ENCODE assay signal across 33 cellular contexts in the genomic region with DNA sequence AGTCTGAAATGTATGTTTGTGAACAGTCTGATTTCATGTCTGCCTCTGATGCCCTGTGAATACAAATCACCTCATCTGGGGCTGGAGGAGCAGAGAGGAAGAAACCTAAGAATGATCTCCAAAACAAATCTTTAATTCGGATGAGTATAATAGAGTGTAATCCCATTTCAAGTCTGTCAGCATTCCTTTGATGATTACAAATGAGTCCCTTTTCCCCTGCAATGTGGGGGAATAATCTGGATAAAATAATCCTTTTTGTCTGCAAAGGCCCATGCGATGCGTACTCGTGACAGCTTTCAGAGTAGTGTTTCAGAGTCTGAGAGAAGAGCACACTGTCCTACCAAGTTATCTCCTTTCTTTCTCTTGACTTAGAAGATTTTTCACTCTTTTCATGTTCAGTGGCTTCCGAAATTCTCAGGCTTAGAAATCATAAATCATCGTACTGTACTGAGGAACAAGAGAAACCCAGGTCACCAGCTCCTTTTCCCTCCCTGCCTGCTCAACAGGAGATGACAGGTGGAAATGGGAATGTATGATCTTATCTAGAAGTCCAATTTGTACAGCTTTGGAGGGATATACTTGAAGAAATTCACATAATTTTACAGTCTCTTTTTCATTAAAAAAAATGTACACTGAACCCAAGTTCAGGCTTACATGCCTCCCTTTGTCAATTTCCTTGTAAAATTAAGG. TPM values are rescaled to one million over a fixed set of nuclear protein-coding genes. Genes with fewer than 3 reads are reported as not detected.
DNase-seq lines count a peak whose midpoint lies in the region; ATAC-seq, FAIRE-seq and TF ChIP-seq lines count a peak whose summit lies in the region.
"Had no signal": no experiment of that assay in that cellular context is flagged by ENCODE, and none has a peak within 500 bp of the region (broad histone marks: within the 10 kb centered on the region; RNA-seq: fewer than 3 reads in every experiment).

No MANE protein-coding gene starts in this region.

- H3K4me1 ChIP-seq in A549 = peaks cover 61% of the 10 kb centered on the region
- peaks cover 44% of the 10 kb centered on the region for H3K4me1 ChIP-seq in keratinocyte (ENCODE audit: control insufficient read depth, extremely low read depth, insufficient read depth, low read length)

- POLR2A ChIA-PET in A549 (lab: Yijun Ruan, JAX) = interaction anchor here (2.0 kb wide), 1 partner anchor 39 kb away, joined by 8 read pairs; no protein-coding TSS in a partner anchor

- H3K4me2 ChIP-seq in A549 (peak overlapping the region; percentile 39; the same call in 1 of the 3 replicates), keratinocyte (ENCODE audit: control insufficient read depth, extremely low read depth, insufficient read depth, low read depth, low read length) (peak overlapping the region; percentile 39)
- H3K4me2 ChIP-seq: GM23338 had no signal

- dilution Hi-C loops in keratinocyte (cut with MboI; ENCODE audit: extremely low pct_ligation_motif_present, low sequenced_read_pairs) = no loop called here

- H3K9me3 ChIP-seq in A549 = 0 out of 3 replicates have a peak, but pooled peaks cover 13% of the 10 kb centered on the region
- no peaks in the 10 kb centered on the region for H3K9me3 ChIP-seq in keratinocyte (ENCODE audit: control insufficient read depth, low read depth, low read length)
- H3K9me3 ChIP-seq: thoracic aorta had no signal

- 84% methylated on average over 6 of the region's 6 CpGs for WGBS in A549 (ENCODE audit: missing lambda C conversion rate)

- peak overlapping the region; percentile 54 for H3K27ac Mint-ChIP-seq in activated T-helper 17 cell treated with anti-CD3 and anti-CD28 coated beads, Interleukin-2, amount 50 U/mL, for 72 hours
- H3K27ac Mint-ChIP-seq: activated B cell treated with CpG ODN at 0.5 μM for 24 hours; activated naive CD8-positive, alpha-beta T cell treated with anti-CD3 and anti-CD28 coated beads, Interleukin-2, amount 10 ng/mL, durations not matched to agents 7 days and 5 days; activated T-cell treated with anti-CD3 and anti-CD28 coated beads, Interleukin-2, amount 50 U/mL, for 24 hours; CD4-positive, alpha-beta T cell; GM23338; natural killer cell; stimulated activated naive CD8-positive, alpha-beta T cell treated with anti-CD3 and anti-CD28 coated beads, Interleukin-15, Interleukin-2, amounts not matched to agents 100 ng/mL and 50 ng/mL, for 24 hours; T-cell had no signal

- CTCF ChIA-PET in A549 (lab: Yijun Ruan, JAX) = interaction anchor here (1.1 to 1.2 kb wide), 2 partner anchors 9 to 34 kb away, joined by 3 to 5 read pairs; no protein-coding TSS in a partner anchor

- FAIRE-seq in A549 (lab: Jason Lieb, UNC) = no peak
- FAIRE-seq in keratinocyte (lab: Jason Lieb, UNC) = no peak
- FAIRE-seq: RCC 7860, small intestine had no signal

- ATAC-seq in A549 (no peak), HG03342 (IDR thresholded peaks at IDR 0.05; ENCODE audit: unreplicated experiment) (no peak)
- ATAC-seq in activated T-helper 17 cell treated with anti-CD3 and anti-CD28 coated beads, Interleukin-2, amount 50 U/mL, for 72 hours (replicated peaks) = no peak
- ATAC-seq: GM23338, natural killer cell, T-cell had no signal

- H3K27ac ChIP-seq in A549 (peak overlapping the region; percentile 36 to 83; a peak in 4 of 6 replicates), keratinocyte (ENCODE audit: control insufficient read depth, insufficient read depth, low read length) (peak overlapping the region; percentile 11)
- H3K27ac ChIP-seq: ascending aorta, esophagus muscularis mucosa, foreskin keratinocyte, SJCRH30, thoracic aorta had no signal

- no peak for TF ChIP-seq EP300 in A549 (IDR thresholded peaks at IDR 0.05)

- H3K4me1 Mint-ChIP-seq in activated T-helper 17 cell treated with anti-CD3 and anti-CD28 coated beads, Interleukin-2, amount 50 U/mL, for 72 hours = peaks cover 12% of the 10 kb centered on the region
- H3K4me1 Mint-ChIP-seq: activated B cell treated with CpG ODN at 0.5 μM for 24 hours; activated naive CD8-positive, alpha-beta T cell treated with anti-CD3 and anti-CD28 coated beads, Interleukin-2, amount 10 ng/mL, durations not matched to agents 7 days and 5 days had no signal

- H4K20me1 ChIP-seq in keratinocyte (ENCODE audit: control insufficient read depth, extremely low read depth, insufficient read depth, low read length) = no peaks in the 10 kb centered on the region

- H3K36me3 Mint-ChIP-seq in activated T-helper 17 cell treated with anti-CD3 and anti-CD28 coated beads, Interleukin-2, amount 50 U/mL, for 72 hours (ENCODE audit: low read depth) = peaks cover 6% of the 10 kb centered on the region
- H3K36me3 Mint-ChIP-seq: natural killer cell had no signal

- H3K9me3 Mint-ChIP-seq in activated T-helper 17 cell treated with anti-CD3 and anti-CD28 coated beads, Interleukin-2, amount 50 U/mL, for 72 hours = no peaks in the 10 kb centered on the region
- H3K9me3 Mint-ChIP-seq: activated T-cell treated with anti-CD3 and anti-CD28 coated beads, Interleukin-2, amount 50 U/mL, for 24 hours; CD4-positive, alpha-beta T cell; stimulated activated naive CD8-positive, alpha-beta T cell treated with anti-CD3 and anti-CD28 coated beads, Interleukin-15, Interleukin-2, amounts not matched to agents 100 ng/mL and 50 ng/mL, for 24 hours had no signal

- H3K27me3 Mint-ChIP-seq in activated T-helper 17 cell treated with anti-CD3 and anti-CD28 coated beads, Interleukin-2, amount 50 U/mL, for 72 hours = no peaks in the 10 kb centered on the region
- H3K27me3 Mint-ChIP-seq: activated naive CD8-positive, alpha-beta T cell treated with anti-CD3 and anti-CD28 coated beads, Interleukin-2, amount 10 ng/mL, durations not matched to agents 7 days and 5 days; activated T-cell treated with anti-CD3 and anti-CD28 coated beads, Interleukin-2, amount 50 U/mL, for 24 hours; CD4-positive, alpha-beta T cell; central memory CD8-positive, alpha-beta T cell; stimulated activated naive CD8-positive, alpha-beta T cell treated with anti-CD3 and anti-CD28 coated beads, Interleukin-15, Interleukin-2, amounts not matched to agents 100 ng/mL and 50 ng/mL, for 24 hours; T-cell had no signal

- H3K4me3 ChIP-seq in A549 (no peak overlapping the region), keratinocyte (ENCODE audit: control insufficient read depth in 2 of 3, extremely low read depth in 1 of 3, insufficient read depth in 2 of 3, low read depth in 1 of 3, low read length in 3 of 3) (no peak overlapping the region)
- H3K4me3 ChIP-seq: ascending aorta, esophagus muscularis mucosa, GM23338, SJCRH30, thoracic aorta had no signal

- H3K9ac ChIP-seq in keratinocyte (ENCODE audit: control insufficient read depth, extremely low read depth, insufficient read depth, low read length) = no peak overlapping the region

- TF ChIP-seq CTCF in A549 (IDR thresholded peaks at IDR 0.05) (no peak), keratinocyte (optimal IDR thresholded peaks at IDR 0.05 in 1 of 3, IDR thresholded peaks at IDR 0.05 in 1 of 3, conservative IDR thresholded peaks at IDR 0.05 in 1 of 3; ENCODE audit: extremely low read depth in 1 of 3, insufficient read depth in 2 of 3, low read length in 3 of 3) (no peak)

- H3K27me3 ChIP-seq in keratinocyte (ENCODE audit: control insufficient read depth, extremely low read depth, insufficient read depth, low read length) = no peaks in the 10 kb centered on the region
- H3K27me3 ChIP-seq: ascending aorta, esophagus muscularis mucosa, foreskin keratinocyte, SJCRH30 had no signal

- no peak overlapping the region for H3K4me3 Mint-ChIP-seq in activated T-helper 17 cell treated with anti-CD3 and anti-CD28 coated beads, Interleukin-2, amount 50 U/mL, for 72 hours
- H3K4me3 Mint-ChIP-seq: activated B cell treated with CpG ODN at 0.5 μM for 24 hours; activated naive CD8-positive, alpha-beta T cell treated with anti-CD3 and anti-CD28 coated beads, Interleukin-2, amount 10 ng/mL, durations not matched to agents 7 days and 5 days; activated T-cell treated with anti-CD3 and anti-CD28 coated beads, Interleukin-2, amount 50 U/mL, for 24 hours; CD4-positive, alpha-beta T cell; central memory CD8-positive, alpha-beta T cell; GM23338; natural killer cell; stimulated activated naive CD8-positive, alpha-beta T cell treated with anti-CD3 and anti-CD28 coated beads, Interleukin-15, Interleukin-2, amounts not matched to agents 100 ng/mL and 50 ng/mL, for 24 hours; T-cell had no signal

- peaks cover 15% of the 10 kb centered on the region for H3K79me2 ChIP-seq in keratinocyte (ENCODE audit: control insufficient read depth, insufficient read depth, low read length)

- peaks cover 0 to 3% of the 10 kb centered on the region in 2 experiments for H3K36me3 ChIP-seq in keratinocyte (ENCODE audit: control insufficient read depth in 2 of 2, extremely low read depth in 1 of 2, insufficient read depth in 2 of 2, low read length in 2 of 2)
- H3K36me3 ChIP-seq: SJCRH30, thoracic aorta had no signal

- no peak for TF ChIP-seq RAD21 in A549 (conservative IDR thresholded peaks at IDR 0.05 in 1 of 2, IDR thresholded peaks at IDR 0.05 in 1 of 2)

- TF ChIP-seq POLR2A in A549 (IDR thresholded peaks at IDR 0.05; ENCODE audit: low read length) = no peak

- peaks cover 3% of the 10 kb centered on the region for H3K9me1 ChIP-seq in keratinocyte (ENCODE audit: control insufficient read depth, extremely low read depth, insufficient read depth, low read length)

- H2AFZ ChIP-seq in keratinocyte (ENCODE audit: control insufficient read depth, low read length) = no peak overlapping the region
- H2AFZ ChIP-seq: GM23338 had no signal

- no peak for DNase-seq in A549 (ENCODE audit: low read depth in 1 of 2, low spot score in 1 of 2)
- peak; percentile 19 for DNase-seq in NCI-H226
- DNase-seq in keratinocyte (ENCODE audit: low read depth, low spot score) = no peak
- no peak for DNase-seq in central memory CD4-positive, alpha-beta T cell
- no peak for DNase-seq in EL
- no peak for DNase-seq in NCI-H1694 treated with DMSO at 0.1 percent for 48 hours (lab: John Stamatoyannopoulos, UW)
- DNase-seq: 8988T; activated B cell treated with CpG ODN at 0.5 μM for 24 hours; activated CD4-positive, alpha-beta T cell treated with anti-CD3 and anti-CD28 coated beads, Interleukin-2, amount 50 U/mL, for 1 hour; activated gamma-delta T cell treated with Interleukin-2 at 50 U/mL for 16 hours; activated naive CD8-positive, alpha-beta T cell treated with anti-CD3 and anti-CD28 coated beads, Interleukin-2, amount 10 ng/mL, durations not matched to agents 7 days and 5 days; activated T-cell treated with anti-CD3 and anti-CD28 coated beads, Interleukin-2, amount 50 U/mL, for 24 hours; CD4-positive, alpha-beta T cell; DND-41; kidney glomerular epithelial cell; natural killer cell; NCI-H1105 treated with DMSO at 0.1 percent for 48 hours; NCI-H2029; NCI-H526 treated with DMSO at 0.1 percent for 48 hours; occipital lobe; SJCRH30; small intestine; T-cell had no signal

RNA-seq across cellular contexts. Expression of gene EVA1C, which starts 11.5 kb away (rescaled TPM):
- 41.1 and 45.5 TPM in 2 replicates for polyA plus RNA-seq in A549 (2011; rRNA removed)
- 14.5 and 15.7 TPM in 2 replicates for polyA plus RNA-seq in A549 (2012; cell fraction: cytosol; rRNA removed)
- polyA plus RNA-seq in A549 (2012; cell fraction: nucleus; rRNA removed) = 13.0 and 15.6 TPM in 2 replicates
- polyA plus RNA-seq in A549 (2017; fragmentation: RNase III; extraction: RNeasy Plus Mini Kit Qiagen cat#74134 plus additional on column Dnase treatment) = 42.3 to 50.4 TPM (median 48.0 TPM) in 3 replicates
- 22.8 and 29.4 TPM in 2 replicates for polyA minus RNA-seq in A549 (2011; rRNA and poly(A)+ RNA removed)
- 10 to 100 TPM in 1 of 2 donors, 1 to 10 TPM in 1; 10.0 to 13.1 TPM for total RNA-seq in activated T-helper 17 cell treated with anti-CD3 and anti-CD28 coated beads, Interleukin-2, amount 50 U/mL, for 72 hours
- 6.1 to 15.3 TPM (median 10.8 TPM) in 3 replicates for polyA plus RNA-seq in keratinocyte
- polyA plus RNA-seq in keratinocyte (2011; ENCODE audit: low read depth) = 7.1 TPM
- 7.3 and 14.3 TPM in 2 replicates for polyA plus RNA-seq in keratinocyte (2011; cell fraction: cytosol; rRNA removed)
- 6.8 TPM in 2 replicates for polyA plus RNA-seq in keratinocyte (2011; cell fraction: nucleus; rRNA removed)
- polyA plus RNA-seq in keratinocyte (2012; ENCODE audit: low replicate concordance) = 12.5 and 13.1 TPM in 2 replicates
- polyA minus RNA-seq in keratinocyte = 6.5 to 13.9 TPM (median 10.0 TPM) in 3 replicates
- 8.1 TPM for polyA minus RNA-seq in keratinocyte (2011; cell fraction: cytosol; rRNA and poly(A)+ RNA removed)
- polyA minus RNA-seq in keratinocyte (2011; cell fraction: nucleus; rRNA and poly(A)+ RNA removed) = 4.5 and 5.2 TPM in 2 replicates

RNA-seq across cellular contexts. Expression of gene URB1, which starts 31.2 kb away (rescaled TPM):
- polyA plus RNA-seq in A549 (2011; rRNA removed) (8.7 and 9.0 TPM in 2 replicates), A549 (2017; fragmentation: RNase III; extraction: RNeasy Plus Mini Kit Qiagen cat#74134 plus additional on column Dnase treatment) (9.5 to 10.3 TPM (median 10.1 TPM) in 3 replicates), keratinocyte (7.3 to 11.3 TPM (median 9.0 TPM) in 3 replicates)
- 4.8 and 6.7 TPM in 2 replicates for polyA plus RNA-seq in A549 (2012; cell fraction: cytosol; rRNA removed)
- polyA plus RNA-seq in A549 (2012; cell fraction: nucleus; rRNA removed) = 14.2 and 16.0 TPM in 2 replicates
- 21.2 and 22.7 TPM in 2 replicates for polyA minus RNA-seq in A549 (2011; rRNA and poly(A)+ RNA removed)
- total RNA-seq in activated T-helper 17 cell treated with anti-CD3 and anti-CD28 coated beads, Interleukin-2, amount 50 U/mL, for 72 hours = 10 to 100 TPM; 17.6 to 37.2 TPM
- 4.9 TPM for polyA plus RNA-seq in keratinocyte (2011; ENCODE audit: low read depth)
- polyA plus RNA-seq in keratinocyte (2011; cell fraction: cytosol; rRNA removed) = 5.5 and 6.0 TPM in 2 replicates
- polyA plus RNA-seq in keratinocyte (2011; cell fraction: nucleus; rRNA removed) = 26.3 and 27.4 TPM in 2 replicates
- 7.1 and 15.0 TPM in 2 replicates for polyA plus RNA-seq in keratinocyte (2012; ENCODE audit: low replicate concordance)
- polyA minus RNA-seq in keratinocyte = 20.4 to 31.0 TPM (median 28.1 TPM) in 3 replicates
- 15.7 TPM for polyA minus RNA-seq in keratinocyte (2011; cell fraction: cytosol; rRNA and poly(A)+ RNA removed)
- 53.4 and 72.7 TPM in 2 replicates for polyA minus RNA-seq in keratinocyte (2011; cell fraction: nucleus; rRNA and poly(A)+ RNA removed)
